Comparison of ENCODE assay signal across 29 cellular contexts in the genomic region with DNA sequence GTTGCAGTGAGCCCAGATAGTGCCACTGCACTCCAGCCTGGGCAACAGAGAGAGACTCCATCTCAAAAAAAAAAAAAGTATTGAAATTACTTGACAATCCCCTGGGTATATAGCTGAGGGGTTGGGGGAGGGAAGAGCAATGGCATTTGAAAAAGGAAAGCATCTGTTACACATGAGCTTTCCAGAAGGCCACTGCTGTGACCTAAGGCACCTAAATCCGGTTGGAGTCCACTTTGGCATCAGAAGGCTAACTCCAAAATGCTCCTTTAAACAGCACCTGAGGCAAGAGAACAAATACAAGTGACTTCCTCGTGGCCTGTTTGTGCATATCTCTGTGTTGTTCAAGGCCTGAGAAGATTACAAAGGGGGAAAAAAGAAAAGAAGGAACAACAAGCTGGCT.
"Had no signal": no experiment of that assay in that cellular context is flagged by ENCODE, and none has a peak within 500 bp of the region (broad histone marks: within the 10 kb centered on the region; RNA-seq: fewer than 3 reads in every experiment).

No MANE protein-coding gene starts in this region.

- H3K27ac ChIP-seq: adrenal gland, SJCRH30, SK-N-MC, WERI-Rb-1 had no signal

- H3K4me3 ChIP-seq: adrenal gland, MG63, SJCRH30, SK-N-MC had no signal

- DNase-seq: activated CD4-positive, alpha-beta T cell treated with anti-CD3 and anti-CD28 coated beads, Interleukin-2, amount 10 ng/mL, durations not matched to agents 24 days and 14 days; activated CD4-positive, alpha-beta T cell treated with anti-CD3 and anti-CD28 coated beads, Interleukin-2, amount 50 U/mL, for 4 hours; activated CD8-positive, alpha-beta T cell treated with anti-CD3 and anti-CD28 coated beads for 36 hours; activated gamma-delta T cell treated with Interleukin-2 at 50 U/mL for 16 hours; activated naive CD4-positive, alpha-beta T cell treated with anti-CD3 and anti-CD28 coated beads for 36 hours; activated T-cell treated with anti-CD3 and anti-CD28 coated beads, Interleukin-2, amount 50 U/mL, for 4 hours; adrenal gland; caudate nucleus; cerebellar nuclear complex; Kasumi-1; KG1; MG63; NCI-H1048; NCI-H1105 treated with DMSO at 0.1 percent for 48 hours; NCI-H1436; NCI-H1694; NCI-H1930; NCI-H2227 treated with DMSO at 0.1 percent for 48 hours; NCI-H446; NCI-H510A treated with DMSO at 0.1 percent for 48 hours; NCI-H526 treated with DMSO at 0.1 percent for 48 hours; NCI-H82; SHP77; SJCRH30; T1000; WERI-Rb-1 had no signal

- H3K36me3 ChIP-seq: adrenal gland, MG63, SJCRH30, WERI-Rb-1 had no signal

- H3K9me3 ChIP-seq: adrenal gland, MG63, SJCRH30 had no signal

- H3K4me1 ChIP-seq: adrenal gland had no signal

- H3K27me3 ChIP-seq: adrenal gland, MG63, SJCRH30 had no signal

- ATAC-seq: activated CD8-positive, alpha-beta T cell treated with anti-CD3 and anti-CD28 coated beads for 36 hours; activated naive CD4-positive, alpha-beta T cell treated with anti-CD3 and anti-CD28 coated beads, Interleukin-2, amount 50 U/mL, for 72 hours; activated T-cell treated with anti-CD3 and anti-CD28 coated beads, Interleukin-2, amount 50 U/mL, for 4 hours; Panc1 had no signal
